17 cellular contexts compared by ENCODE assay signal in the genomic region with DNA sequence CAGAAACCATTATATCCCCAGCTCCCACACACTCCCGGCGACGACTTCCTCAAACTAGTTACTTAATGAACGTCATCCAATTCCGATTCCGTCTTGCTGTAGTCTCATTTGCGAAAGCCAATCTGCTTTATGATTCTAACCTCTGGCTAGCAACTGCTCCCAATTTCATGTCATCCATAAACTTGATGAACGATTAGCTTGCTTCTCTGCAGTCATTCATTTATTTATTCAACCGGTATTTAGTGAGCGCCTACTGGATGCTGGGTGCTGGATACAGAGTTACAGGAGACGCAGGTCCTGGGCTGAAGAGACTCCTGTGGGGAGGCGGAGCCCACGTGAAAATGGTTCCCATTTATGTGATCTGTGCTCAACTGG. TPM values are rescaled to one million over a fixed set of nuclear protein-coding genes. Genes with fewer than 3 reads are reported as not detected.
DNase-seq lines count a peak whose midpoint lies in the region; ATAC-seq and TF ChIP-seq lines count a peak whose summit lies in the region.
"Had no signal": no experiment of that assay in that cellular context is flagged by ENCODE, and none has a peak within 500 bp of the region (broad histone marks: within the 10 kb centered on the region; RNA-seq: fewer than 3 reads in every experiment).

No MANE protein-coding gene starts in this region.

- peak overlapping the region; percentile 69 for H3K27ac Mint-ChIP-seq in type B pancreatic cell

- no peak overlapping the region for H3K27ac ChIP-seq in PC-3 (ENCODE audit: low read length)
- H3K27ac ChIP-seq: A549, ascending aorta, sigmoid colon had no signal

- no peaks in the 10 kb centered on the region for H4K20me1 ChIP-seq in PC-3 (ENCODE audit: low read length)

- no peaks in the 10 kb centered on the region for H3K9me3 ChIP-seq in PC-3 (ENCODE audit: low read length)
- H3K9me3 ChIP-seq: A549, ascending aorta, MG63, Peyer's patch, sigmoid colon had no signal

- no peak overlapping the region for H3K9ac ChIP-seq in PC-3 (ENCODE audit: low read length)

- no peak overlapping the region for H2AFZ ChIP-seq in PC-3 (ENCODE audit: low read length)

- H3K27me3 Mint-ChIP-seq in type B pancreatic cell = peaks cover 47% of the 10 kb centered on the region

- BruUV-seq in PC-3 (replicated peaks; lab: Mats Ljungman, UMichigan) = no TSS peak

- H3K79me2 ChIP-seq in PC-3 (ENCODE audit: low read length) = no peaks in the 10 kb centered on the region

- H3K4me3 ChIP-seq in PC-3 (ENCODE audit: low read length) = no peak overlapping the region
- H3K4me3 ChIP-seq in fibroblast of pulmonary artery (replicated peaks; ENCODE audit: low read depth, low read length) = no peak overlapping the region
- H3K4me3 ChIP-seq: A549, ascending aorta, MG63, Peyer's patch, sigmoid colon had no signal

- intact Hi-C loops in PC-3 (cut with micrococcal nuclease) = no loop called here

- H3K4me3 Mint-ChIP-seq in type B pancreatic cell = peak overlapping the region; percentile 50

- CTCF ChIA-PET in PC-3 (lab: Charles Lee) = no interaction called here

- H3K36me3 Mint-ChIP-seq in type B pancreatic cell = no peaks in the 10 kb centered on the region
- H3K36me3 Mint-ChIP-seq: CD14-positive monocyte had no signal

- peaks cover 23% of the 10 kb centered on the region for H3K4me1 Mint-ChIP-seq in type B pancreatic cell (ENCODE audit: unreplicated experiment)

- no peaks in the 10 kb centered on the region for H3F3A ChIP-seq in PC-3 (ENCODE audit: low read length, unreplicated experiment)

- DNase-seq in NCI-H1092 treated with DMSO at 0.1 percent for 48 hours (lab: John Stamatoyannopoulos, UW) = peak; percentile 47
- DNase-seq in NCI-H1092 (lab: John Stamatoyannopoulos, UW) = no peak
- DNase-seq in PC-3 = no peak
- DNase-seq in fibroblast of pulmonary artery (ENCODE audit: low read depth) = peak; percentile 31
- DNase-seq in type B pancreatic cell (ENCODE audit: extremely low spot score, unreplicated experiment) = no peak
- no peak for DNase-seq in kidney glomerular epithelial cell (lab: John Stamatoyannopoulos, UW)
- DNase-seq in T-helper 1 cell = no peak
- DNase-seq in NCI-H2227 treated with DMSO at 0.1 percent for 48 hours (lab: John Stamatoyannopoulos, UW) = no peak
- DNase-seq: MG63; NCI-H446; sigmoid colon; stimulated activated CD4-positive, alpha-beta T cell treated with anti-CD3 and anti-CD28 coated beads, Interleukin-4, amount 100 ng/mL, for 24 hours had no signal

- H3K4me1 ChIP-seq in PC-3 (ENCODE audit: insufficient read depth, low read length) = no peaks in the 10 kb centered on the region; the same call in 1 of the 2 replicates
- H3K4me1 ChIP-seq: A549, ascending aorta, sigmoid colon had no signal

- H3K9me2 ChIP-seq in PC-3 (replicated peaks; ENCODE audit: low read length) = no peaks in the 10 kb centered on the region

- H3K36me3 ChIP-seq in PC-3 (ENCODE audit: low read depth, low read length) = no peaks in the 10 kb centered on the region
- H3K36me3 ChIP-seq: ascending aorta, MG63, Peyer's patch, sigmoid colon had no signal

- POLR2A ChIA-PET in PC-3 (lab: Charles Lee; ENCODE audit: unreplicated experiment) = no interaction called here

- no peak for ATAC-seq in PC-3
- ATAC-seq: A549; activated CD4-positive, CD25-positive, alpha-beta regulatory T cell treated with anti-CD3 and anti-CD28 coated beads, Interleukin-2, amount 50 U/mL, for 24 hours had no signal

- no peaks in the 10 kb centered on the region for H3K9me3 Mint-ChIP-seq in type B pancreatic cell

- H3K27me3 ChIP-seq in PC-3 (ENCODE audit: low read length) = peaks cover 31% of the 10 kb centered on the region
- H3K27me3 ChIP-seq: ascending aorta, Peyer's patch had no signal

- H3K4me2 ChIP-seq in PC-3 (ENCODE audit: low read length) = peak overlapping the region; percentile 25
- H3K4me2 ChIP-seq: A549 had no signal

- no peak for TF ChIP-seq CTCF in PC-3 (conservative IDR thresholded peaks at IDR 0.05; ENCODE audit: low read depth, low read length)
- TF ChIP-seq CTCF in fibroblast of pulmonary artery (IDR thresholded peaks at IDR 0.05; ENCODE audit: low read length, missing control alignments) = no peak
- no peak for TF ChIP-seq CTCF in type B pancreatic cell (conservative IDR thresholded peaks at IDR 0.05)

RNA-seq across cellular contexts. Expression of a gene that starts 46.2 kb away (rescaled TPM):
- total RNA-seq in PC-3 (2014; rRNA removed) (47.3 and 56.3 TPM in 2 replicates), type B pancreatic cell (ENCODE audit: low replicate concordance) (36.9 and 45.9 TPM in 2 replicates)

Comparison
In these comparisons a context has a peak if more than half of its experiments do, and no peak if none do; other contexts are left out.
1. DNase-seq: peak in NCI-H1092 treated with DMSO at 0.1 percent for 48 hours (single experiment) and fibroblast of pulmonary artery (single experiment); none in NCI-H1092 (single experiment), PC-3 (single experiment), type B pancreatic cell (single experiment), kidney glomerular epithelial cell (single experiment), T-helper 1 cell (0 of 5) and NCI-H2227 treated with DMSO at 0.1 percent for 48 hours (single experiment).